Comparison of ENCODE assay signal across 8 cellular contexts in genomic region chr19:42254850-42255765, GRCh38. TPM values are rescaled to one million over a fixed set of nuclear protein-coding genes. Genes with fewer than 3 reads are reported as not detected.
DNase-seq lines count a peak whose midpoint lies in the region; ATAC-seq and TF ChIP-seq lines count a peak whose summit lies in the region.

ERF (minus strand) TSS chr19:42255128; CDS start chr19:42254999, 129 bp downstream.

- peak; percentile 92 for DNase-seq in COLO668 (lab: John Stamatoyannopoulos, UW; ENCODE audit: unreplicated experiment)
- peak; percentile 90 for DNase-seq in KBM-7
- peak; percentile 91 for DNase-seq in RPMI7951 (ENCODE audit: low read depth)
- DNase-seq in activated T-helper 1 cell treated with anti-CD3 and anti-CD28 coated beads, Interleukin-2, amount 50 U/mL, for 16 hours (ENCODE audit: low read depth in 1 of 2, low spot score in 1 of 2): peak; percentile 87 to 92
- DNase-seq in fibroblast of lung (ENCODE audit: low read depth in 2 of 2): peak; percentile 83 to 87
- DNase-seq in naive thymus-derived CD8-positive, alpha-beta T cell: peak; percentile 89 to 97 (median 94)
- peak; percentile 91 for DNase-seq in stimulated activated naive B cell treated with anti-CD40 and anti-IgM and Interleukin-4, amounts not matched to agents 10 μg/mL and 1 μg/mL and 100 μg/mL, for 72 hours

- H3K27me3 Mint-ChIP-seq in naive thymus-derived CD8-positive, alpha-beta T cell: no peaks in the 10 kb centered on the region
- no peaks in the 10 kb centered on the region for H3K27me3 Mint-ChIP-seq in stimulated activated naive B cell treated with anti-CD40 and anti-IgM and Interleukin-4, amounts not matched to agents 10 μg/mL and 1 μg/mL and 100 μg/mL, for 72 hours

- peak within 1 kb of the TSS; percentile 95 for H3K9ac ChIP-seq in fibroblast of lung (ENCODE audit: insufficient read depth, low read length)

- peaks cover 43% of the 10 kb centered on the region for H3K79me2 ChIP-seq in fibroblast of lung (ENCODE audit: control insufficient read depth, insufficient read depth, low read length)

- H3K9me3 ChIP-seq in fibroblast of lung (ENCODE audit: control insufficient read depth, insufficient read depth, low read depth, low read length): no peaks in the 10 kb centered on the region

- H3K27ac ChIP-seq in fibroblast of lung (ENCODE audit: insufficient read depth, low read length): peak within 1 kb of the TSS; percentile 93

- peaks cover 22% of the 10 kb centered on the region for H3K4me1 ChIP-seq in fibroblast of lung (ENCODE audit: control insufficient read depth, extremely low read depth, insufficient read depth, low read length)

- peaks cover 0 to 5% (median 0%) of the 10 kb centered on the region in 3 donors for H3K36me3 Mint-ChIP-seq in naive thymus-derived CD8-positive, alpha-beta T cell
- H3K36me3 Mint-ChIP-seq in stimulated activated naive B cell treated with anti-CD40 and anti-IgM and Interleukin-4, amounts not matched to agents 10 μg/mL and 1 μg/mL and 100 μg/mL, for 72 hours: peaks cover 7 to 15% of the 10 kb centered on the region in 2 donors

- H3K27ac Mint-ChIP-seq in naive thymus-derived CD8-positive, alpha-beta T cell: peak within 1 kb of the TSS in 9 of 10 donors; percentile 67 to 96 (median 92)
- peak within 1 kb of the TSS; percentile 89 for H3K27ac Mint-ChIP-seq in stimulated activated naive B cell treated with anti-CD40 and anti-IgM and Interleukin-4, amounts not matched to agents 10 μg/mL and 1 μg/mL and 100 μg/mL, for 72 hours

- no peaks in the 10 kb centered on the region for H3K9me3 Mint-ChIP-seq in naive thymus-derived CD8-positive, alpha-beta T cell
- no peaks in the 10 kb centered on the region for H3K9me3 Mint-ChIP-seq in stimulated activated naive B cell treated with anti-CD40 and anti-IgM and Interleukin-4, amounts not matched to agents 10 μg/mL and 1 μg/mL and 100 μg/mL, for 72 hours

- peak within 1 kb of the TSS; percentile 77 to 92 (median 82) for H3K4me3 Mint-ChIP-seq in naive thymus-derived CD8-positive, alpha-beta T cell
- H3K4me3 Mint-ChIP-seq in stimulated activated naive B cell treated with anti-CD40 and anti-IgM and Interleukin-4, amounts not matched to agents 10 μg/mL and 1 μg/mL and 100 μg/mL, for 72 hours: peak within 1 kb of the TSS; percentile 77 to 91

- POLR2A ChIA-PET in naive thymus-derived CD8-positive, alpha-beta T cell (lab: Charles Lee): interaction anchor here (0.7 to 3.4 kb wide), 7 partner anchors 11 to 57 kb away, joined by 3 to 23 read pairs (median 4); partner anchors contain the start of gene GSK3A

- peaks cover 16 to 45% (median 35%) of the 10 kb centered on the region in 4 donors for H3K4me1 Mint-ChIP-seq in naive thymus-derived CD8-positive, alpha-beta T cell
- peaks cover 27 to 45% of the 10 kb centered on the region in 2 donors for H3K4me1 Mint-ChIP-seq in stimulated activated naive B cell treated with anti-CD40 and anti-IgM and Interleukin-4, amounts not matched to agents 10 μg/mL and 1 μg/mL and 100 μg/mL, for 72 hours

- in situ Hi-C loops in KBM-7 (cut with MboI; ENCODE audit: low pct_unique_long_range_greater_than_20kb, low sequenced_read_pairs): no loop called here

- no peak for TF ChIP-seq CTCF in fibroblast of lung (conservative IDR thresholded peaks at IDR 0.05 in 1 of 2, IDR thresholded peaks at IDR 0.05 in 1 of 2; ENCODE audit: low read depth in 1 of 2, low read length in 2 of 2)

- H3K36me3 ChIP-seq in fibroblast of lung (ENCODE audit: control insufficient read depth, insufficient read depth, low read length): peaks cover 2% of the 10 kb centered on the region

- H3K4me3 ChIP-seq in fibroblast of lung (replicated peaks in 1 of 4; ENCODE audit: control extremely low read depth in 1 of 4, insufficient read depth in 1 of 4, low read depth in 3 of 4, low read length in 4 of 4): peak within 1 kb of the TSS; percentile 84 to 98 (median 92)

- H3K4me2 ChIP-seq in fibroblast of lung (ENCODE audit: extremely low read depth, insufficient read depth, low read length): peak within 1 kb of the TSS; percentile 89

- no peaks in the 10 kb centered on the region for H3K27me3 ChIP-seq in fibroblast of lung (ENCODE audit: control insufficient read depth, insufficient read depth, low read length)

- peak; percentile 60 for ATAC-seq in GM21390 (IDR thresholded peaks at IDR 0.05; ENCODE audit: unreplicated experiment)
- ATAC-seq in naive thymus-derived CD8-positive, alpha-beta T cell: peak; percentile 64 to 78
- peak; percentile 80 to 82 for ATAC-seq in stimulated activated naive B cell treated with anti-CD40 and anti-IgM and Interleukin-4, amounts not matched to agents 10 μg/mL and 1 μg/mL and 100 μg/mL, for 72 hours (replicated peaks)

- peak within 1 kb of the TSS; percentile 64 for H2AFZ ChIP-seq in fibroblast of lung (ENCODE audit: low read length)

- H4K20me1 ChIP-seq in fibroblast of lung (ENCODE audit: control insufficient read depth, extremely low read depth, insufficient read depth, low read length): no peaks in the 10 kb centered on the region

RNA-seq across cellular contexts. Expression of gene ERF, which starts in this region (rescaled TPM):
- total RNA-seq in RPMI7951 (2014; rRNA removed; shearing (Covaris generic)): 31.6 and 40.1 TPM in 2 replicates
- total RNA-seq in fibroblast of lung: 13.2 and 14.1 TPM in 2 replicates
- 35.3 and 36.3 TPM in 2 replicates for polyA plus RNA-seq in fibroblast of lung
- 37.5 and 44.0 TPM in 2 replicates for polyA plus RNA-seq in fibroblast of lung (2012)
- 36.3 and 46.2 TPM in 2 replicates for polyA minus RNA-seq in fibroblast of lung (ENCODE audit: low replicate concordance)
- total RNA-seq in naive thymus-derived CD8-positive, alpha-beta T cell: 10 to 100 TPM; 41.0 to 47.3 TPM
- 1 to 10 TPM; 2.8 to 6.2 (median 4.6) TPM for polyA plus RNA-seq in naive thymus-derived CD8-positive, alpha-beta T cell

Comparison
In these comparisons a context has a peak if more than half of its experiments do, and no peak if none do; other contexts are left out.
1. Peak in every context shown above with its lines: DNase-seq, ATAC-seq, H3K4me3 ChIP-seq and H3K27ac ChIP-seq.